15 cellular contexts compared by ENCODE assay signal in genomic region chr13:46166221-46166584, GRCh38. TPM values are rescaled to one million over a fixed set of nuclear protein-coding genes. Genes with fewer than 3 reads are reported as not detected.
DNase-seq lines count a peak whose midpoint lies in the region; ATAC-seq and TF ChIP-seq lines count a peak whose summit lies in the region.
"Had no signal": no experiment of that assay in that cellular context is flagged by ENCODE, and none has a peak within 500 bp of the region (broad histone marks: within the 10 kb centered on the region; RNA-seq: fewer than 3 reads in every experiment).

No MANE protein-coding gene starts in this region.

- peaks cover 43% of the 10 kb centered on the region for H3K4me1 ChIP-seq in KMS-11 (ENCODE audit: low read depth, poor library complexity, severe bottlenecking)
- H3K4me1 ChIP-seq in spleen, result peaks cover 66 to 94% (median 84%) of the 10 kb centered on the region in 6 donors
- no peaks in the 10 kb centered on the region for H3K4me1 ChIP-seq in GM23248 (ENCODE audit: insufficient read depth)
- H3K4me1 ChIP-seq: A549, gastroesophageal sphincter had no signal

- H3K27me3 Mint-ChIP-seq in activated CD4-positive, alpha-beta T cell treated with anti-CD3 and anti-CD28 coated beads, Interleukin-2, amount 10 ng/mL, durations not matched to agents 24 days and 14 days, result no peaks in the 10 kb centered on the region

- WGBS in spleen, 5 donors, result 46 to 68% (median 62%) methylated on average over 1 of the region's 1 CpG
- 83 to 93% methylated on average over 1 of the region's 1 CpG for WGBS in GM23248 (ENCODE audit: low coverage in 1 of 2, low lambda C conversion rate in 2 of 2, missing lambda C conversion rate in 2 of 2), 2 experiments

- H3K4me2 ChIP-seq in KMS-11 (peak overlapping the region; percentile 39), GM23248 (ENCODE audit: unreplicated experiment) (no peak overlapping the region)
- H3K4me2 ChIP-seq: A549 had no signal

- H3K4me3 ChIP-seq in KMS-11 (IDR thresholded peaks at IDR 0.05; ENCODE audit: insufficient read depth, low read depth, low read length), result no peak overlapping the region
- no peak overlapping the region for H3K4me3 ChIP-seq in spleen
- no peak overlapping the region for H3K4me3 ChIP-seq in GM23248
- H3K4me3 ChIP-seq: A549, gastroesophageal sphincter, ovary had no signal

- H2AFZ ChIP-seq in KMS-11 (ENCODE audit: low read depth) (no peak overlapping the region), GM23248 (no peak overlapping the region)

- TF ChIP-seq POLR2A in spleen (IDR thresholded peaks at IDR 0.05), result no peak

- intact Hi-C loops in activated CD4-positive, alpha-beta T cell treated with anti-CD3 and anti-CD28 coated beads, Interleukin-2, amount 10 ng/mL, durations not matched to agents 24 days and 14 days (cut with micrococcal nuclease), result loop anchor here (5.0 to 10.0 kb wide), 4 partner anchors 46 to 1251 kb away; partner anchors contain the start of gene LRRC63
- intact Hi-C loops in spleen (cut with DNase I; ENCODE audit: low total_unique reads), result no loop called here

- H3K9ac ChIP-seq in KMS-11, result no peak overlapping the region
- H3K9ac ChIP-seq in GM23248, result no peak overlapping the region

- H3K9me2 ChIP-seq in GM23248 (ENCODE audit: insufficient read depth), result no peaks in the 10 kb centered on the region

- TF ChIP-seq CTCF in KMS-11 (conservative IDR thresholded peaks at IDR 0.05; ENCODE audit: low read depth, low read length), result no peak
- no peak for TF ChIP-seq CTCF in spleen (IDR thresholded peaks at IDR 0.05 in 8 of 11, conservative IDR thresholded peaks at IDR 0.05 in 3 of 11)

- H3K27ac ChIP-seq in KMS-11 (peak overlapping the region; percentile 49; the same call in 1 of the 2 replicates), spleen (peak overlapping the region in 7 of 8 donors; percentile 7 to 94 (median 48)), GM23248 (no peak overlapping the region)
- H3K27ac ChIP-seq: A549, gastroesophageal sphincter, ovary had no signal

- H3K27me3 ChIP-seq in KMS-11 (ENCODE audit: insufficient read depth, low read depth) (0 out of 2 replicates have a peak, but pooled peaks cover 4% of the 10 kb centered on the region), spleen (replicated peaks in 1 of 7) (no peaks in the 10 kb centered on the region), GM23248 (replicated peaks; ENCODE audit: insufficient read depth) (peaks cover 9% of the 10 kb centered on the region)
- H3K27me3 ChIP-seq: ovary had no signal

- H3K36me3 Mint-ChIP-seq in activated CD4-positive, alpha-beta T cell treated with anti-CD3 and anti-CD28 coated beads, Interleukin-2, amount 10 ng/mL, durations not matched to agents 24 days and 14 days (ENCODE audit: low read depth), result peaks cover 59% of the 10 kb centered on the region
- H3K36me3 Mint-ChIP-seq in activated naive CD4-positive, alpha-beta T cell treated with anti-CD3 and anti-CD28 coated beads, Interleukin-2, amount 50 U/mL, for 72 hours, result peaks cover 8 to 42% of the 10 kb centered on the region in 2 donors
- H3K36me3 Mint-ChIP-seq: mesothelial cell of epicardium had no signal

- H3F3A ChIP-seq in GM23248 (ENCODE audit: insufficient read depth), result no peaks in the 10 kb centered on the region

- H3K36me3 ChIP-seq in KMS-11 (ENCODE audit: insufficient read depth), result no peaks in the 10 kb centered on the region
- peaks cover 0 to 50% (median 2%) of the 10 kb centered on the region in 6 donors for H3K36me3 ChIP-seq in spleen
- H3K36me3 ChIP-seq in GM23248 (ENCODE audit: low read depth), result no peaks in the 10 kb centered on the region
- H3K36me3 ChIP-seq: gastroesophageal sphincter, ovary had no signal

- no peaks in the 10 kb centered on the region for H3K9me3 ChIP-seq in spleen
- no peaks in the 10 kb centered on the region for H3K9me3 ChIP-seq in GM23248 (ENCODE audit: low read depth)
- H3K9me3 ChIP-seq: A549, gastroesophageal sphincter, ovary had no signal

- DNase-seq in activated CD4-positive, alpha-beta T cell treated with anti-CD3 and anti-CD28 coated beads, Interleukin-2, amount 10 ng/mL, durations not matched to agents 24 days and 14 days, result peak; percentile 53
- DNase-seq in activated CD4-positive, alpha-beta T cell treated with anti-CD3 and anti-CD28 coated beads, Interleukin-2, amount 50 U/mL, for 4 hours, result no peak
- no peak for DNase-seq in activated naive CD4-positive, alpha-beta T cell treated with anti-CD3 and anti-CD28 coated beads, Interleukin-2, amount 50 U/mL, for 72 hours (ENCODE audit: low spot score in 2 of 2)
- DNase-seq in spleen (no peak), GM23248 (no peak), AML-193 (lab: John Stamatoyannopoulos, UW) (no peak)
- DNase-seq: activated CD4-positive, alpha-beta T cell treated with anti-CD3 and anti-CD28 coated beads for 1 hour; NCI-H2171 treated with DMSO at 0.1 percent for 48 hours; ovary had no signal

- H3K9me3 Mint-ChIP-seq in activated CD4-positive, alpha-beta T cell treated with anti-CD3 and anti-CD28 coated beads, Interleukin-2, amount 10 ng/mL, durations not matched to agents 24 days and 14 days, result no peaks in the 10 kb centered on the region
- no peaks in the 10 kb centered on the region for H3K9me3 Mint-ChIP-seq in activated naive CD4-positive, alpha-beta T cell treated with anti-CD3 and anti-CD28 coated beads, Interleukin-2, amount 50 U/mL, for 72 hours
- H3K9me3 Mint-ChIP-seq: mesothelial cell of epicardium had no signal

- in situ Hi-C loops in GM23248 (cut with MboI), result no loop called here

- ATAC-seq in activated naive CD4-positive, alpha-beta T cell treated with anti-CD3 and anti-CD28 coated beads, Interleukin-2, amount 50 U/mL, for 72 hours, result peak; percentile 28 to 33
- no peak for ATAC-seq in GM21825 (IDR thresholded peaks at IDR 0.05; ENCODE audit: unreplicated experiment)
- ATAC-seq: A549, gastroesophageal sphincter had no signal

- peak overlapping the region; percentile 87 for H3K27ac Mint-ChIP-seq in activated CD4-positive, alpha-beta T cell treated with anti-CD3 and anti-CD28 coated beads, Interleukin-2, amount 10 ng/mL, durations not matched to agents 24 days and 14 days
- peak overlapping the region; percentile 87 to 93 for H3K27ac Mint-ChIP-seq in activated naive CD4-positive, alpha-beta T cell treated with anti-CD3 and anti-CD28 coated beads, Interleukin-2, amount 50 U/mL, for 72 hours
- H3K27ac Mint-ChIP-seq: mesothelial cell of epicardium had no signal

- H4K20me1 ChIP-seq in KMS-11 (ENCODE audit: insufficient read depth), result no peaks in the 10 kb centered on the region
- H4K20me1 ChIP-seq in GM23248 (ENCODE audit: insufficient read depth), result no peaks in the 10 kb centered on the region

- no peaks in the 10 kb centered on the region for H3K79me2 ChIP-seq in KMS-11 (ENCODE audit: insufficient read depth, low read depth)
- H3K79me2 ChIP-seq in GM23248 (ENCODE audit: insufficient read depth), result no peaks in the 10 kb centered on the region

- peaks cover 77% of the 10 kb centered on the region for H3K4me1 Mint-ChIP-seq in activated CD4-positive, alpha-beta T cell treated with anti-CD3 and anti-CD28 coated beads, Interleukin-2, amount 10 ng/mL, durations not matched to agents 24 days and 14 days

- peak overlapping the region; percentile 61 for H3K4me3 Mint-ChIP-seq in activated CD4-positive, alpha-beta T cell treated with anti-CD3 and anti-CD28 coated beads, Interleukin-2, amount 10 ng/mL, durations not matched to agents 24 days and 14 days
- H3K4me3 Mint-ChIP-seq: mesothelial cell of epicardium had no signal

RNA-seq across cellular contexts. Expression of gene LCP1, which starts 15.8 kb away (rescaled TPM):
- total RNA-seq in activated CD4-positive, alpha-beta T cell treated with anti-CD3 and anti-CD28 coated beads, Interleukin-2, amount 10 ng/mL, durations not matched to agents 24 days and 14 days, result 758 and 792 TPM in 2 replicates
- total RNA-seq in activated naive CD4-positive, alpha-beta T cell treated with anti-CD3 and anti-CD28 coated beads, Interleukin-2, amount 50 U/mL, for 72 hours, result 1,000 to 10,000 TPM in 1 of 2 donors, 100 to 1,000 TPM in 1; 761 to 1,053 TPM
- 100 to 1,000 TPM; 488 to 968 (median 620) TPM for total RNA-seq in spleen
- polyA plus RNA-seq in spleen (100 to 1,000 TPM; 155 to 226 (median 206) TPM), GM23248 (2016; fragmentation: Nextera tagmentation; extraction: Ambion mirVana) (0.64 and 1.3 TPM in 2 replicates)
- total RNA-seq in GM23248 (2014; rRNA removed; shearing (Covaris generic)), result not detected in 2 replicates

RNA-seq across cellular contexts. Expression of gene LRRC63, which starts 45.5 kb away (rescaled TPM):
- 0.26 and 0.40 TPM in 2 replicates for total RNA-seq in activated CD4-positive, alpha-beta T cell treated with anti-CD3 and anti-CD28 coated beads, Interleukin-2, amount 10 ng/mL, durations not matched to agents 24 days and 14 days
- total RNA-seq in activated naive CD4-positive, alpha-beta T cell treated with anti-CD3 and anti-CD28 coated beads, Interleukin-2, amount 50 U/mL, for 72 hours, result under 1 TPM; 0.16 to 0.99 TPM
- total RNA-seq in spleen, result 1 to 10 TPM in 1 of 7 donors, under 1 TPM in 6; 0.32 to 1.3 (median 0.69) TPM
- polyA plus RNA-seq in spleen (under 1 TPM; 0.04 to 0.11 (median 0.10) TPM), GM23248 (2016; fragmentation: Nextera tagmentation; extraction: Ambion mirVana) (not detected in 2 replicates)
- not detected in 2 replicates for total RNA-seq in GM23248 (2014; rRNA removed; shearing (Covaris generic))
- total RNA-seq: cardiac septum, gastroesophageal sphincter had no signal

Comparison
In these comparisons a context has a peak if more than half of its experiments do, and no peak if none do; other contexts are left out.
1. RNA of gene LCP1, which starts 15.8 kb away (total RNA-seq): 761 to 1,053 TPM in activated naive CD4-positive, alpha-beta T cell treated with anti-CD3 and anti-CD28 coated beads, Interleukin-2, amount 50 U/mL, for 72 hours, 758 to 792 TPM in activated CD4-positive, alpha-beta T cell treated with anti-CD3 and anti-CD28 coated beads, Interleukin-2, amount 10 ng/mL, durations not matched to agents 24 days and 14 days and 488 to 968 TPM in spleen; not detected in GM23248; every median in the first group is over 100 times any median in the second.